In genomic region chr9:36632892-36633291, GRCh38 we compare ENCODE assay signal across 1 cellular context.
TF ChIP-seq lines count a peak whose summit lies in the region.

No MANE protein-coding gene starts in this region.

TF ChIP-seq in SK-N-SH treated with all-trans-retinoic acid at 6 μM for 48 hours, 23 proteins besides CTCF, POLR2A, EP300 and RAD21 (continued from another document):
- TF ChIP-seq TSHZ2 (CRISPR knock-in tag; IDR thresholded peaks at IDR 0.05) (no peak), ZNF8 (CRISPR knock-in tag; IDR thresholded peaks at IDR 0.05) (no peak), CSDC2 (CRISPR knock-in tag; IDR thresholded peaks at IDR 0.05) (no peak), ZFP30 (CRISPR knock-in tag; IDR thresholded peaks at IDR 0.05) (no peak)
- TF ChIP-seq, protein P1, sequence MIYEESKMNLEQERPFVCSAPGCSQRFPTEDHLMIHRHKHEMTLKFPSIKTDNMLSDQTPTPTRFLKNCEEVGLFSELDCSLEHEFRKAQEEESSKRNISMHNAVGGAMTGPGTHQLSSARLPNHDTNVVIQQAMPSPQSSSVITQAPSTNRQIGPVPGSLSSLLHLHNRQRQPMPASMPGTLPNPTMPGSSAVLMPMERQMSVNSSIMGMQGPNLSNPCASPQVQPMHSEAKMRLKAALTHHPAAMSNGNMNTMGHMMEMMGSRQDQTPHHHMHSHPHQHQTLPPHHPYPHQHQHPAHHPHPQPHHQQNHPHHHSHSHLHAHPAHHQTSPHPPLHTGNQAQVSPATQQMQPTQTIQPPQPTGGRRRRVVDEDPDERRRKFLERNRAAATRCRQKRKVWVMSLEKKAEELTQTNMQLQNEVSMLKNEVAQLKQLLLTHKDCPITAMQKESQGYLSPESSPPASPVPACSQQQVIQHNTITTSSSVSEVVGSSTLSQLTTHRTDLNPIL (CRISPR knock-in tag; IDR thresholded peaks at IDR 0.05; ENCODE audit: low read depth), result no peak
